In genomic region chr11:62612366-62613274, GRCh38 we compare ENCODE assay signal across 1 cellular context.
TF ChIP-seq lines count a peak whose summit lies in the region.

A gene with protein sequence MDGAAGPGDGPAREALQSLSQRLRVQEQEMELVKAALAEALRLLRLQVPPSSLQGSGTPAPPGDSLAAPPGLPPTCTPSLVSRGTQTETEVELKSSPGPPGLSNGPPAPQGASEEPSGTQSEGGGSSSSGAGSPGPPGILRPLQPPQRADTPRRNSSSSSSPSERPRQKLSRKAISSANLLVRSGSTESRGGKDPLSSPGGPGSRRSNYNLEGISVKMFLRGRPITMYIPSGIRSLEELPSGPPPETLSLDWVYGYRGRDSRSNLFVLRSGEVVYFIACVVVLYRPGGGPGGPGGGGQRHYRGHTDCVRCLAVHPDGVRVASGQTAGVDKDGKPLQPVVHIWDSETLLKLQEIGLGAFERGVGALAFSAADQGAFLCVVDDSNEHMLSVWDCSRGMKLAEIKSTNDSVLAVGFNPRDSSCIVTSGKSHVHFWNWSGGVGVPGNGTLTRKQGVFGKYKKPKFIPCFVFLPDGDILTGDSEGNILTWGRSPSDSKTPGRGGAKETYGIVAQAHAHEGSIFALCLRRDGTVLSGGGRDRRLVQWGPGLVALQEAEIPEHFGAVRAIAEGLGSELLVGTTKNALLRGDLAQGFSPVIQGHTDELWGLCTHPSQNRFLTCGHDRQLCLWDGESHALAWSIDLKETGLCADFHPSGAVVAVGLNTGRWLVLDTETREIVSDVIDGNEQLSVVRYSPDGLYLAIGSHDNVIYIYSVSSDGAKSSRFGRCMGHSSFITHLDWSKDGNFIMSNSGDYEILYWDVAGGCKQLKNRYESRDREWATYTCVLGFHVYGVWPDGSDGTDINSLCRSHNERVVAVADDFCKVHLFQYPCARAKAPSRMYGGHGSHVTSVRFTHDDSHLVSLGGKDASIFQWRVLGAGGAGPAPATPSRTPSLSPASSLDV (minus strand): TSS chr11:62612775. CDS start chr11:62612457, 318 bp downstream.
ROM1 (plus strand) TSS chr11:62613257; CDS start chr11:62613282, 25 bp downstream.

TF ChIP-seq in HepG2, 621 proteins besides CTCF, POLR2A, EP300 and RAD21 (continued from another document and continues in another):
- TF ChIP-seq CBFB (CRISPR knock-in tag; IDR thresholded peaks at IDR 0.05) (no peak), SAP130 (CRISPR knock-in tag; IDR thresholded peaks at IDR 0.05; ENCODE audit: low read depth) (peak; percentile 47), ZBTB39 (CRISPR knock-in tag; IDR thresholded peaks at IDR 0.05) (no peak), ZNF530 (CRISPR knock-in tag; IDR thresholded peaks at IDR 0.05; ENCODE audit: low read depth) (no peak), ZNF687 (CRISPR knock-in tag; IDR thresholded peaks at IDR 0.05) (peak; percentile 5; the same call in 1 of the 2 replicates), ARHGAP35 (CRISPR knock-in tag; IDR thresholded peaks at IDR 0.05; ENCODE audit: borderline replicate concordance) (no peak), ZNF616 (CRISPR knock-in tag; IDR thresholded peaks at IDR 0.05; ENCODE audit: low read depth) (no peak), DBP (CRISPR knock-in tag; IDR thresholded peaks at IDR 0.05; ENCODE audit: not compliant biosample characterization) (no peak), MAZ (IDR thresholded peaks at IDR 0.05; ENCODE audit: borderline replicate concordance, low read depth, low read length) (peak; percentile 75; the same call in 1 of the 2 replicates), MAZ (CRISPR knock-in tag; IDR thresholded peaks at IDR 0.05; ENCODE audit: low read depth) (peak; percentile 34; the same call in 1 of the 2 replicates), NFIB (CRISPR knock-in tag; IDR thresholded peaks at IDR 0.05; ENCODE audit: borderline replicate concordance) (no peak), TBL1XR1 (IDR thresholded peaks at IDR 0.05; ENCODE audit: borderline replicate concordance, low read length, partially characterized antibody) (no peak), ZBTB7A (CRISPR knock-in tag; IDR thresholded peaks at IDR 0.05) (0 out of 2 replicates have a peak, but pooled peaks have one; percentile 25), ZNF678 (CRISPR knock-in tag; IDR thresholded peaks at IDR 0.05) (no peak), MIXL1 (CRISPR knock-in tag; IDR thresholded peaks at IDR 0.05) (no peak), RORA (CRISPR knock-in tag; IDR thresholded peaks at IDR 0.05) (no peak), ZBTB33 (CRISPR knock-in tag; IDR thresholded peaks at IDR 0.05) (0 out of 2 replicates have a peak, but pooled peaks have one; percentile 9), SNRNP70 (IDR thresholded peaks at IDR 0.05; ENCODE audit: low read depth, low read length) (no peak), GPN1 (CRISPR knock-in tag; IDR thresholded peaks at IDR 0.05; ENCODE audit: borderline replicate concordance) (no peak), ATRX (CRISPR knock-in tag; IDR thresholded peaks at IDR 0.05; ENCODE audit: borderline replicate concordance) (no peak), ZNF382 (CRISPR knock-in tag; IDR thresholded peaks at IDR 0.05; ENCODE audit: borderline replicate concordance) (no peak), ZNF367 (CRISPR knock-in tag; IDR thresholded peaks at IDR 0.05; ENCODE audit: borderline replicate concordance) (no peak), ZNF432 (CRISPR knock-in tag; IDR thresholded peaks at IDR 0.05; ENCODE audit: borderline replicate concordance) (no peak), ZNF740 (CRISPR knock-in tag; IDR thresholded peaks at IDR 0.05) (no peak), SOX6 (IDR thresholded peaks at IDR 0.05) (no peak), SOX6 (CRISPR knock-in tag; IDR thresholded peaks at IDR 0.05) (no peak), ZNF839 (CRISPR knock-in tag; IDR thresholded peaks at IDR 0.05; ENCODE audit: borderline replicate concordance) (no peak), KLF6 (CRISPR knock-in tag; IDR thresholded peaks at IDR 0.05) (0 out of 2 replicates have a peak, but pooled peaks have one; percentile 17), ZKSCAN5 (CRISPR knock-in tag; IDR thresholded peaks at IDR 0.05) (no peak)
- TF ChIP-seq, protein P1, sequence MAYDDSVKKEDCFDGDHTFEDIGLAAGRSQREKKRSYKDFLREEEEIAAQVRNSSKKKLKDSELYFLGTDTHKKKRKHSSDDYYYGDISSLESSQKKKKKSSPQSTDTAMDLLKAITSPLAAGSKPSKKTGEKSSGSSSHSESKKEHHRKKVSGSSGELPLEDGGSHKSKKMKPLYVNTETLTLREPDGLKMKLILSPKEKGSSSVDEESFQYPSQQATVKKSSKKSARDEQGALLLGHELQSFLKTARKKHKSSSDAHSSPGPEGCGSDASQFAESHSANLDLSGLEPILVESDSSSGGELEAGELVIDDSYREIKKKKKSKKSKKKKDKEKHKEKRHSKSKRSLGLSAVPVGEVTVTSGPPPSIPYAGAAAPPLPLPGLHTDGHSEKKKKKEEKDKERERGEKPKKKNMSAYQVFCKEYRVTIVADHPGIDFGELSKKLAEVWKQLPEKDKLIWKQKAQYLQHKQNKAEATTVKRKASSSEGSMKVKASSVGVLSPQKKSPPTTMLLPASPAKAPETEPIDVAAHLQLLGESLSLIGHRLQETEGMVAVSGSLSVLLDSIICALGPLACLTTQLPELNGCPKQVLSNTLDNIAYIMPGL (CRISPR knock-in tag; IDR thresholded peaks at IDR 0.05; ENCODE audit: borderline replicate concordance in 1 of 2, low read depth in 1 of 2) = peak; percentile 86 to 92
- TF ChIP-seq, protein P2, sequence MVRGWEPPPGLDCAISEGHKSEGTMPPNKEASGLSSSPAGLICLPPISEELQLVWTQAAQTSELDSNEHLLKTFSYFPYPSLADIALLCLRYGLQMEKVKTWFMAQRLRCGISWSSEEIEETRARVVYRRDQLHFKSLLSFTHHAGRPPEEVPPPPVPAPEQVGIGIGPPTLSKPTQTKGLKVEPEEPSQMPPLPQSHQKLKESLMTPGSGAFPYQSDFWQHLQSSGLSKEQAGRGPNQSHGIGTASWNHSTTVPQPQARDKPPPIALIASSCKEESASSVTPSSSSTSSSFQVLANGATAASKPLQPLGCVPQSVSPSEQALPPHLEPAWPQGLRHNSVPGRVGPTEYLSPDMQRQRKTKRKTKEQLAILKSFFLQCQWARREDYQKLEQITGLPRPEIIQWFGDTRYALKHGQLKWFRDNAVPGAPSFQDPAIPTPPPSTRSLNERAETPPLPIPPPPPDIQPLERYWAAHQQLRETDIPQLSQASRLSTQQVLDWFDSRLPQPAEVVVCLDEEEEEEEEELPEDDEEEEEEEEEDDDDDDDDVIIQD (CRISPR knock-in tag; IDR thresholded peaks at IDR 0.05; ENCODE audit: low read depth) = no peak
- TF ChIP-seq, protein P3, sequence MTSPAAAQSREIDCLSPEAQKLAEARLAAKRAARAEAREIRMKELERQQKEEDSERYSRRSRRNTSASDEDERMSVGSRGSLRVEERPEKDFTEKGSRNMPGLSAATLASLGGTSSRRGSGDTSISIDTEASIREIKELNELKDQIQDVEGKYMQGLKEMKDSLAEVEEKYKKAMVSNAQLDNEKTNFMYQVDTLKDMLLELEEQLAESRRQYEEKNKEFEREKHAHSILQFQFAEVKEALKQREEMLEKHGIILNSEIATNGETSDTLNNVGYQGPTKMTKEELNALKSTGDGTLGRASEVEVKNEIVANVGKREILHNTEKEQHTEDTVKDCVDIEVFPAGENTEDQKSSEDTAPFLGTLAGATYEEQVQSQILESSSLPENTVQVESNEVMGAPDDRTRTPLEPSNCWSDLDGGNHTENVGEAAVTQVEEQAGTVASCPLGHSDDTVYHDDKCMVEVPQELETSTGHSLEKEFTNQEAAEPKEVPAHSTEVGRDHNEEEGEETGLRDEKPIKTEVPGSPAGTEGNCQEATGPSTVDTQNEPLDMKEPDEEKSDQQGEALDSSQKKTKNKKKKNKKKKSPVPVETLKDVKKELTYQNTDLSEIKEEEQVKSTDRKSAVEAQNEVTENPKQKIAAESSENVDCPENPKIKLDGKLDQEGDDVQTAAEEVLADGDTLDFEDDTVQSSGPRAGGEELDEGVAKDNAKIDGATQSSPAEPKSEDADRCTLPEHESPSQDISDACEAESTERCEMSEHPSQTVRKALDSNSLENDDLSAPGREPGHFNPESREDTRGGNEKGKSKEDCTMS (CRISPR knock-in tag; conservative IDR thresholded peaks at IDR 0.05) = no peak
- TF ChIP-seq, protein P4, sequence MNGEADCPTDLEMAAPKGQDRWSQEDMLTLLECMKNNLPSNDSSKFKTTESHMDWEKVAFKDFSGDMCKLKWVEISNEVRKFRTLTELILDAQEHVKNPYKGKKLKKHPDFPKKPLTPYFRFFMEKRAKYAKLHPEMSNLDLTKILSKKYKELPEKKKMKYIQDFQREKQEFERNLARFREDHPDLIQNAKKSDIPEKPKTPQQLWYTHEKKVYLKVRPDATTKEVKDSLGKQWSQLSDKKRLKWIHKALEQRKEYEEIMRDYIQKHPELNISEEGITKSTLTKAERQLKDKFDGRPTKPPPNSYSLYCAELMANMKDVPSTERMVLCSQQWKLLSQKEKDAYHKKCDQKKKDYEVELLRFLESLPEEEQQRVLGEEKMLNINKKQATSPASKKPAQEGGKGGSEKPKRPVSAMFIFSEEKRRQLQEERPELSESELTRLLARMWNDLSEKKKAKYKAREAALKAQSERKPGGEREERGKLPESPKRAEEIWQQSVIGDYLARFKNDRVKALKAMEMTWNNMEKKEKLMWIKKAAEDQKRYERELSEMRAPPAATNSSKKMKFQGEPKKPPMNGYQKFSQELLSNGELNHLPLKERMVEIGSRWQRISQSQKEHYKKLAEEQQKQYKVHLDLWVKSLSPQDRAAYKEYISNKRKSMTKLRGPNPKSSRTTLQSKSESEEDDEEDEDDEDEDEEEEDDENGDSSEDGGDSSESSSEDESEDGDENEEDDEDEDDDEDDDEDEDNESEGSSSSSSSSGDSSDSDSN (CRISPR knock-in tag; IDR thresholded peaks at IDR 0.05) = peak; percentile 51; the same call in 1 of the 2 replicates
